ENCODE assay signal across 1 cellular context in genomic region chr10:132335189-132336063, GRCh38.
A peak's percentile ranks its signal among the peaks of the same experiment; 100 is the strongest.
TF ChIP-seq lines count a peak whose summit lies in the region.

No MANE protein-coding gene starts in this region.

TF ChIP-seq in K562, 482 proteins besides CTCF, POLR2A, EP300 and RAD21 (continued from another document and continues in another):
- TF ChIP-seq ARID3A (IDR thresholded peaks at IDR 0.05; ENCODE audit: borderline replicate concordance, low read depth, low read length) (0 out of 2 replicates have a peak, but pooled peaks have one; percentile 34), TCF7 (IDR thresholded peaks at IDR 0.05; ENCODE audit: borderline replicate concordance) (0 out of 2 replicates have a peak, but pooled peaks have one; percentile 65), ZNF766 (CRISPR knock-in tag; conservative IDR thresholded peaks at IDR 0.05) (0 out of 2 replicates have a peak, but pooled peaks have one; percentile 58), ERF (CRISPR knock-in tag; IDR thresholded peaks at IDR 0.05) (no peak), FOXK2 (conservative IDR thresholded peaks at IDR 0.05 in 1 of 2, IDR thresholded peaks at IDR 0.05 in 1 of 2; ENCODE audit: low read depth in 2 of 2) (0 out of 4 replicates have a peak, but pooled peaks of 1 of the 2 experiments have one; percentile 39), HEY1 (CRISPR knock-in tag; IDR thresholded peaks at IDR 0.05; ENCODE audit: borderline replicate concordance) (no peak), MBD2 (IDR thresholded peaks at IDR 0.05; ENCODE audit: borderline replicate concordance, low read depth) (peak; percentile 49; the same call in 1 of the 2 replicates), ZNF644 (tag; IDR thresholded peaks at IDR 0.05; ENCODE audit: low read depth) (no peak), ZNF583 (CRISPR knock-in tag; IDR thresholded peaks at IDR 0.05) (no peak), KDM2B (CRISPR knock-in tag; IDR thresholded peaks at IDR 0.05) (no peak), TEAD2 (tag; IDR thresholded peaks at IDR 0.05) (no peak), RNF2 (IDR thresholded peaks at IDR 0.05) (no peak), SIRT6 (IDR thresholded peaks at IDR 0.05; ENCODE audit: low read depth, low read length) (no peak), JUND (IDR thresholded peaks at IDR 0.05; ENCODE audit: borderline replicate concordance, low read depth, low read length) (peak; percentile 36; the same call in 1 of the 2 replicates), JUND (tag; IDR thresholded peaks at IDR 0.05; ENCODE audit: borderline replicate concordance, low read depth, low read length) (peak; percentile 9; the same call in 1 of the 3 replicates), PML (IDR thresholded peaks at IDR 0.05; ENCODE audit: low read length) (no peak), C11orf30 (IDR thresholded peaks at IDR 0.05; ENCODE audit: low read depth) (peak; percentile 59; the same call in 1 of the 2 replicates), MTA2 (IDR thresholded peaks at IDR 0.05; ENCODE audit: low read depth) (0 out of 2 replicates have a peak, but pooled peaks have one; percentile 11), NR2C2 (CRISPR knock-in tag; IDR thresholded peaks at IDR 0.05) (no peak), NR2C2 (tag; IDR thresholded peaks at IDR 0.05) (peak; percentile 80), ATF4 (CRISPR knock-in tag; IDR thresholded peaks at IDR 0.05) (no peak), MEIS2 (IDR thresholded peaks at IDR 0.05; ENCODE audit: partially characterized antibody) (peak; percentile 99), NCOA2 (IDR thresholded peaks at IDR 0.05; ENCODE audit: partially characterized antibody in 2 of 2) (peak in 1 of 2 experiments; percentile 89), HMGXB4 (CRISPR knock-in tag; IDR thresholded peaks at IDR 0.05) (no peak), ASH1L (IDR thresholded peaks at IDR 0.05; ENCODE audit: borderline replicate concordance, low read depth, partially characterized antibody) (peak; percentile 53), SNIP1 (IDR thresholded peaks at IDR 0.05; ENCODE audit: low read depth) (no peak), NFYB (IDR thresholded peaks at IDR 0.05; ENCODE audit: extremely low read depth, insufficient read length) (peak; percentile 65), ZNF717 (CRISPR knock-in tag; IDR thresholded peaks at IDR 0.05) (no peak), ZKSCAN1 (IDR thresholded peaks at IDR 0.05; ENCODE audit: low read depth, low read length) (no peak), ATF1 (CRISPR knock-in tag; IDR thresholded peaks at IDR 0.05) (no peak), ATF1 (tag; IDR thresholded peaks at IDR 0.05) (peak; percentile 66), HDAC1 (IDR thresholded peaks at IDR 0.05) (peak in 1 of 2 experiments; percentile 30; a peak in 1 of 4 replicates), XRCC5 (IDR thresholded peaks at IDR 0.05; ENCODE audit: low read depth, low read length) (no peak), ZNF212 (CRISPR knock-in tag; IDR thresholded peaks at IDR 0.05) (no peak), GATAD2A (IDR thresholded peaks at IDR 0.05) (peak; percentile 36; the same call in 1 of the 2 replicates), SMARCE1 (IDR thresholded peaks at IDR 0.05) (peak; percentile 50; the same call in 1 of the 2 replicates), TRIM24 (IDR thresholded peaks at IDR 0.05) (no peak), ZNF232 (CRISPR knock-in tag; IDR thresholded peaks at IDR 0.05) (no peak), ZNF639 (CRISPR knock-in tag; conservative IDR thresholded peaks at IDR 0.05 in 1 of 2, IDR thresholded peaks at IDR 0.05 in 1 of 2) (peak in 1 of 2 experiments; percentile 48; a peak in 1 of 4 replicates), NFIC (IDR thresholded peaks at IDR 0.05) (no peak), TCF3 (CRISPR knock-in tag; IDR thresholded peaks at IDR 0.05) (peak; percentile 34; the same call in 1 of the 2 replicates), RBBP5 (IDR thresholded peaks at IDR 0.05; ENCODE audit: borderline replicate concordance, insufficient read depth, low read length, poor library complexity, severe bottlenecking) (no peak), FOS (IDR thresholded peaks at IDR 0.05; ENCODE audit: extremely low read depth, insufficient read length) (peak; percentile 39), TAL1 (IDR thresholded peaks at IDR 0.05) (peak; percentile 38; the same call in 1 of the 2 replicates), ZBTB49 (CRISPR knock-in tag; IDR thresholded peaks at IDR 0.05; ENCODE audit: borderline replicate concordance) (no peak), ARID4B (CRISPR knock-in tag; IDR thresholded peaks at IDR 0.05) (no peak), RERE (CRISPR knock-in tag; IDR thresholded peaks at IDR 0.05; ENCODE audit: borderline replicate concordance) (no peak), HNRNPL (IDR thresholded peaks at IDR 0.05; ENCODE audit: low read depth, low read length) (no peak), MED1 (CRISPR knock-in tag; IDR thresholded peaks at IDR 0.05; ENCODE audit: borderline replicate concordance) (no peak), CCNT2 (IDR thresholded peaks at IDR 0.05; ENCODE audit: borderline replicate concordance, extremely low read depth, insufficient read length, low read depth, low read length) (no peak), ELF1 (tag; IDR thresholded peaks at IDR 0.05) (peak; percentile 88), RBM25 (IDR thresholded peaks at IDR 0.05; ENCODE audit: low read depth, low read length, severe bottlenecking) (no peak), CBX1 (IDR thresholded peaks at IDR 0.05; ENCODE audit: low read depth) (no peak)
